In genomic region chr14:59028476-59029202, GRCh38 we compare ENCODE assay signal across 8 cellular contexts.
DNase-seq lines count a peak whose midpoint lies in the region; ATAC-seq and TF ChIP-seq lines count a peak whose summit lies in the region.

No MANE protein-coding gene starts in this region.

- TF ChIP-seq CTCF in AG04450 (IDR thresholded peaks at IDR 0.05; ENCODE audit: low read depth, low read length) (peak; percentile 95), dorsolateral prefrontal cortex (IDR thresholded peaks at IDR 0.05 in 54 of 56, conservative IDR thresholded peaks at IDR 0.05 in 2 of 56; ENCODE audit: low read depth in 1 of 56, partially characterized antibody in 56 of 56) (peak in 55 of 56 donors; percentile 26 to 84 (median 66))

- H3K4me3 ChIP-seq in AG04450 (ENCODE audit: low read depth, low read length): no peak overlapping the region
- H3K4me3 ChIP-seq in dorsolateral prefrontal cortex: peak overlapping the region in 1 of 59 donors; percentile 24

- no peaks in the 10 kb centered on the region for H3K9me3 ChIP-seq in AG04450 (ENCODE audit: control insufficient read depth, insufficient read depth, low read length)

- ATAC-seq in GM18498 (IDR thresholded peaks at IDR 0.05; ENCODE audit: unreplicated experiment) (peak; percentile 98), HG02763 (IDR thresholded peaks at IDR 0.05; ENCODE audit: unreplicated experiment) (peak; percentile 73)

- POLR2A ChIA-PET in AG04450 (lab: Yijun Ruan, JAX): interaction anchor here (1.0 to 1.3 kb wide), 3 partner anchors 87 to 410 kb away, joined by 3 to 4 read pairs (median 3); no protein-coding TSS in a partner anchor

- intact Hi-C loops in dorsolateral prefrontal cortex (cut with DNase I): loop anchor here (10.0 kb wide), 1 partner anchor 394 kb away; the partner anchor contains the start of gene DACT1 (in 2 of the 2)

- CTCF ChIA-PET in AG04450 (lab: Charles Lee): interaction anchor here (0.7 to 3.2 kb wide), 17 partner anchors 25 to 528 kb away, joined by 3 to 36 read pairs (median 5); partner anchors contain the start of gene DACT1

- DNase-seq in AG04450 (ENCODE audit: low read depth, low spot score) (peak; percentile 93), NCI-H1092 (lab: John Stamatoyannopoulos, UW) (peak; percentile 39), SK-N-DZ (ENCODE audit: low spot score) (peak; percentile 78), dorsolateral prefrontal cortex (peak in 9 of 10 donors; percentile 30 to 70 (median 45)), medulla oblongata (ENCODE audit: extremely low spot score) (peak; percentile 75), substantia nigra (lab: John Stamatoyannopoulos, UW) (peak in 37 of 49 donors; percentile 3 to 62 (median 28))

- no peaks in the 10 kb centered on the region for H3K27me3 ChIP-seq in AG04450 (ENCODE audit: control insufficient read depth, insufficient read depth, low read length)
- H3K27me3 ChIP-seq in dorsolateral prefrontal cortex: no peaks in the 10 kb centered on the region

- peak overlapping the region; percentile 53 for H3K27ac ChIP-seq in AG04450 (ENCODE audit: low read depth, low read length)
- no peak overlapping the region for H3K27ac ChIP-seq in dorsolateral prefrontal cortex
- no peak overlapping the region for H3K27ac ChIP-seq in substantia nigra (ENCODE audit: low read depth, low read length, poor library complexity, severe bottlenecking)

Comparison
In these comparisons a context has a peak if more than half of its experiments do, and no peak if none do; other contexts are left out.
1. DNase-seq: peak in every context shown above with its lines; median percentile 93 in AG04450; 78 in SK-N-DZ; 75 in medulla oblongata; 45 in dorsolateral prefrontal cortex; 39 in NCI-H1092; 28 in substantia nigra.